In the genomic region with DNA sequence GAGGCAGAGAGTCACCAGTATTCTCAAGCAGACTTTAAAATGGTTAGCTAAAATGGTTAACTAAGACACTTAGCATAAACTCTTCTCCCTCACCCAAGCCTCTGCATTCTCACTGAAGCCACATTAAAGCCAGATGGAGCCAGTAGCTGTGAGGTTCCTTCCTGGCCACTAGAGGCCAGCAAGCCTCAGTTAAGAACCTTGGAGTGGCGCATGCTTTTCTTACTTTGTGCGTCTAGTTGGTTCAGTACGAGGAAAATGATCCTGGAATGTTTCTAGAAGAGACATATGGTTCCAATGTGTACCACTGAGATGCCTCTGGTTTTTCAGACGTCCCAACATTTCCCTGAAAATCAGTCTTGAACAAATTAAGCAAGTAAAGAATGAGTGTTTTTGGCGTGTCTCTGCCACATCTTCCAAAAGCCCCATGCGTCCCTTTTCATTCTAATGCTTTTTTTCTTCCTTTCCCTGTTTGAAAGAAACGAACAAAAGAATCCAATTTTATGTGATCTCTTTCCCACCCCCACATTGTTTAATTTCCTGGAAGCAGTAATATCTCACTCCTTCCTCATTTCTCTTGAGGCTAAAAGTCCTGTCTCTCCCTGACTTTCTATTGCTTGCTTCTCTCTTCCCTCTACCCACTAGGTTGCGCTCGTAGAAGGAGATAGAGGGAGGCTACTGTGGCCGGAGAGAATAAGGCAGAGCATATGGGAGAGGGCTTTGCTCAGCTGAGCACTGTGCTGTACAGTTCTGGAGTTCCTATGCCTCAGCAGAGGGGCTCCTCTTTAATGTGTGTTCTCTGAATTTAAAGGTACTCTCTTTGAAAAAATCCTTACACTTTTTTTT, we compare ENCODE assay signal across 8 cellular contexts.
A peak's percentile ranks its signal among the peaks of the same experiment; 100 is the strongest.
DNase-seq lines count a peak whose midpoint lies in the region; ATAC-seq and TF ChIP-seq lines count a peak whose summit lies in the region.

No MANE protein-coding gene starts in this region.

- H3K4me1 Mint-ChIP-seq in activated T-cell treated with anti-CD3 and anti-CD28 coated beads, Interleukin-2, amount 50 U/mL, for 4 hours (ENCODE audit: low read depth), result peaks cover 13% of the 10 kb centered on the region

- peaks cover 2% of the 10 kb centered on the region for H3K27me3 Mint-ChIP-seq in activated T-cell treated with anti-CD3 and anti-CD28 coated beads, Interleukin-2, amount 50 U/mL, for 4 hours (ENCODE audit: low read depth)

- CTCF ChIA-PET in BJ (lab: Yijun Ruan, JAX), result interaction anchor here (0.7 to 1.5 kb wide), 5 partner anchors 12 to 282 kb away, joined by 3 to 6 read pairs (median 3); no protein-coding TSS in a partner anchor

- TF ChIP-seq EP300 in gastroesophageal sphincter (IDR thresholded peaks at IDR 0.05) (no peak), ovary (IDR thresholded peaks at IDR 0.05) (no peak)

- ATAC-seq in GM18517 (IDR thresholded peaks at IDR 0.05; ENCODE audit: unreplicated experiment) (peak; percentile 78), HG02938 (IDR thresholded peaks at IDR 0.05; ENCODE audit: unreplicated experiment) (peak; percentile 95), gastroesophageal sphincter (peak; percentile 61), HG03196 (IDR thresholded peaks at IDR 0.05; ENCODE audit: unreplicated experiment) (no peak)
- ATAC-seq in activated T-cell treated with anti-CD3 and anti-CD28 coated beads, Interleukin-2, amount 50 U/mL, for 4 hours, result peak in 1 of 2 donors; percentile 81

- H3K27ac ChIP-seq in gastroesophageal sphincter (no peak overlapping the region), ovary (no peak overlapping the region)

- TF ChIP-seq CTCF in BJ (IDR thresholded peaks at IDR 0.05; ENCODE audit: insufficient read depth, low read depth, low read length) (peak; percentile 77), gastroesophageal sphincter (IDR thresholded peaks at IDR 0.05) (peak; percentile 22 to 70 (median 35)), ovary (IDR thresholded peaks at IDR 0.05) (peak in 1 of 3 donors; percentile 26)

- intact Hi-C loops in ovary (cut with DNase I), result no loop called here

- H3K4me3 Mint-ChIP-seq in activated T-cell treated with anti-CD3 and anti-CD28 coated beads, Interleukin-2, amount 50 U/mL, for 4 hours, result peak overlapping the region; percentile 76

- H3K36me3 Mint-ChIP-seq in activated T-cell treated with anti-CD3 and anti-CD28 coated beads, Interleukin-2, amount 50 U/mL, for 4 hours (ENCODE audit: insufficient read depth), result no peaks in the 10 kb centered on the region

- no peaks in the 10 kb centered on the region for H3K4me1 ChIP-seq in gastroesophageal sphincter
- H3K4me1 ChIP-seq in ovary (ENCODE audit: insufficient read depth), result no peaks in the 10 kb centered on the region

- H3K4me3 ChIP-seq in BJ (ENCODE audit: low read depth, low read length) (peak overlapping the region; percentile 22), gastroesophageal sphincter (peak overlapping the region in 1 of 2 donors; percentile 28), ovary (peak overlapping the region; percentile 14)

- no peak for TF ChIP-seq POLR2A in gastroesophageal sphincter (IDR thresholded peaks at IDR 0.05)
- TF ChIP-seq POLR2A in ovary (IDR thresholded peaks at IDR 0.05), result no peak

- H3K9me3 ChIP-seq in gastroesophageal sphincter (no peaks in the 10 kb centered on the region), ovary (no peaks in the 10 kb centered on the region)

- no peaks in the 10 kb centered on the region for H3K36me3 ChIP-seq in BJ (ENCODE audit: control insufficient read depth, insufficient read depth, low read length)
- H3K36me3 ChIP-seq in gastroesophageal sphincter, result no peaks in the 10 kb centered on the region
- no peaks in the 10 kb centered on the region for H3K36me3 ChIP-seq in ovary

- POLR2A ChIA-PET in BJ (lab: Charles Lee), result no interaction called here

- H3K9me3 Mint-ChIP-seq in activated T-cell treated with anti-CD3 and anti-CD28 coated beads, Interleukin-2, amount 50 U/mL, for 4 hours, result no peaks in the 10 kb centered on the region

- DNase-seq in BJ (ENCODE audit: low read depth) (peak; percentile 7), NCI-H2227 (lab: John Stamatoyannopoulos, UW; ENCODE audit: unreplicated experiment) (peak; percentile 29), ovary (peak in 1 of 5 donors; percentile 18)
- no peak for DNase-seq in activated T-cell treated with anti-CD3 and anti-CD28 coated beads, Interleukin-2, amount 50 U/mL, for 4 hours

- no peaks in the 10 kb centered on the region for H3K27me3 ChIP-seq in BJ (ENCODE audit: control insufficient read depth, insufficient read depth, low read length)
- no peaks in the 10 kb centered on the region for H3K27me3 ChIP-seq in gastroesophageal sphincter
- H3K27me3 ChIP-seq in ovary, result no peaks in the 10 kb centered on the region

- WGBS in gastroesophageal sphincter (ENCODE audit: low coverage in 1 of 2), 2 donors, result 15 to 17% methylated on average over 6 to 10 of the region's 10 CpGs
- 18 to 23% (median 21%) methylated on average over 10 of the region's 10 CpGs for WGBS in ovary, 3 donors
